Comparison of ENCODE assay signal across 1 cellular context in genomic region chr10:14878266-14879054, GRCh38.
TF ChIP-seq lines count a peak whose summit lies in the region.

A gene with protein sequence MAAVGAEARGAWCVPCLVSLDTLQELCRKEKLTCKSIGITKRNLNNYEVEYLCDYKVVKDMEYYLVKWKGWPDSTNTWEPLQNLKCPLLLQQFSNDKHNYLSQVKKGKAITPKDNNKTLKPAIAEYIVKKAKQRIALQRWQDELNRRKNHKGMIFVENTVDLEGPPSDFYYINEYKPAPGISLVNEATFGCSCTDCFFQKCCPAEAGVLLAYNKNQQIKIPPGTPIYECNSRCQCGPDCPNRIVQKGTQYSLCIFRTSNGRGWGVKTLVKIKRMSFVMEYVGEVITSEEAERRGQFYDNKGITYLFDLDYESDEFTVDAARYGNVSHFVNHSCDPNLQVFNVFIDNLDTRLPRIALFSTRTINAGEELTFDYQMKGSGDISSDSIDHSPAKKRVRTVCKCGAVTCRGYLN (plus strand): TSS chr10:14878866. CDS start chr10:14878889, 23 bp downstream.

TF ChIP-seq in HCT116, 20 proteins besides CTCF, POLR2A, EP300 and RAD21 (continued from another document):
- TF ChIP-seq, protein P1, sequence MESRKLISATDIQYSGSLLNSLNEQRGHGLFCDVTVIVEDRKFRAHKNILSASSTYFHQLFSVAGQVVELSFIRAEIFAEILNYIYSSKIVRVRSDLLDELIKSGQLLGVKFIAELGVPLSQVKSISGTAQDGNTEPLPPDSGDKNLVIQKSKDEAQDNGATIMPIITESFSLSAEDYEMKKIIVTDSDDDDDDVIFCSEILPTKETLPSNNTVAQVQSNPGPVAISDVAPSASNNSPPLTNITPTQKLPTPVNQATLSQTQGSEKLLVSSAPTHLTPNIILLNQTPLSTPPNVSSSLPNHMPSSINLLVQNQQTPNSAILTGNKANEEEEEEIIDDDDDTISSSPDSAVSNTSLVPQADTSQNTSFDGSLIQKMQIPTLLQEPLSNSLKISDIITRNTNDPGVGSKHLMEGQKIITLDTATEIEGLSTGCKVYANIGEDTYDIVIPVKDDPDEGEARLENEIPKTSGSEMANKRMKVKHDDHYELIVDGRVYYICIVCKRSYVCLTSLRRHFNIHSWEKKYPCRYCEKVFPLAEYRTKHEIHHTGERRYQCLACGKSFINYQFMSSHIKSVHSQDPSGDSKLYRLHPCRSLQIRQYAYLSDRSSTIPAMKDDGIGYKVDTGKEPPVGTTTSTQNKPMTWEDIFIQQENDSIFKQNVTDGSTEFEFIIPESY (IDR thresholded peaks at IDR 0.05; ENCODE audit: extremely low read depth, insufficient replicate concordance, low read length): peak; percentile 88
